Comparison of ENCODE assay signal across 11 cellular contexts in the genomic region with DNA sequence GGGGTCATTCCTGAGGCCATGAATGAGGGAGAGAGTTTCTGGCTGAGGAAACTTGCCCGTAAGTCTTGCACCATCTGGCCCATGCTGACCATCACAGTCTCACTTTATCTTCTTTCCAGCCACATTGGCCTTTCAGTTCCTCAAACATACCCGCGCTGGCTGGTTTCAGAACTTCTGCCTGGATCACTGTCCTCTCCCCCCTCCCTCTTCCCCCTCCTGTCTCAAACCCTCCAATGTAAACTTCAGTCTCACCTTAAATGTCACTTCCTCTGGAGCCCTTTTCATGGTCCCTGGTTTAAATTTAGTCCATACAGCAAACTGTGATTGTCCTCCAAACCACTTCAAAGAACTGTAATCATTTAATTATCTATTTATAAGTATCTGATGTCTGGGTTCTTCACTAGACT. TPM values are rescaled to one million over a fixed set of nuclear protein-coding genes. Genes with fewer than 3 reads are reported as not detected.
DNase-seq lines count a peak whose midpoint lies in the region; ATAC-seq lines count a peak whose summit lies in the region.
"Had no signal": no experiment of that assay in that cellular context is flagged by ENCODE, and none has a peak within 500 bp of the region (broad histone marks: within the 10 kb centered on the region; RNA-seq: fewer than 3 reads in every experiment).

No MANE protein-coding gene starts in this region.

- DNase-seq in mucosa of gallbladder (ENCODE audit: low spot score) (peak; percentile 30), T-helper 2 cell (no peak), NCI-H2107 (lab: John Stamatoyannopoulos, UW) (no peak)
- no peak for DNase-seq in activated CD4-positive, alpha-beta T cell treated with anti-CD3 and anti-CD28 coated beads, Interleukin-2, amount 50 U/mL, for 48 hours
- DNase-seq: activated gamma-delta T cell treated with Interleukin-2 at 50 U/mL for 16 hours had no signal

- ATAC-seq in GM18870 (IDR thresholded peaks at IDR 0.05; ENCODE audit: unreplicated experiment) (peak; percentile 34), GM21786 (IDR thresholded peaks at IDR 0.05; ENCODE audit: unreplicated experiment) (peak; percentile 35), HG03565 (IDR thresholded peaks at IDR 0.05; ENCODE audit: unreplicated experiment) (peak; percentile 28), GM21528 (IDR thresholded peaks at IDR 0.05; ENCODE audit: low FRiP score, unreplicated experiment) (no peak)
- ATAC-seq: left colon had no signal

RNA-seq across cellular contexts. Expression of gene TMEM109, which starts 3.7 kb away (rescaled TPM):
- 103 TPM for total RNA-seq in mucosa of gallbladder

RNA-seq across cellular contexts. Expression of gene PRPF19, which starts 3.9 kb away (rescaled TPM):
- 70.6 TPM for total RNA-seq in mucosa of gallbladder

RNA-seq across cellular contexts. Expression of gene TMEM132A, which starts 14.0 kb away (rescaled TPM):
- total RNA-seq in mucosa of gallbladder = 18.5 TPM

RNA-seq across cellular contexts. Expression of gene SLC15A3, which starts 41.7 kb away (rescaled TPM):
- total RNA-seq in mucosa of gallbladder = 23.2 TPM

RNA-seq across cellular contexts. Expression of gene ZP1, which starts 42.9 kb away (rescaled TPM):
- total RNA-seq in mucosa of gallbladder = 0.17 TPM
- total RNA-seq: temporal lobe had no signal
